ENCODE assay signal across 14 cellular contexts in genomic region chr12:14953752-14954151, GRCh38. TPM values are rescaled to one million over a fixed set of nuclear protein-coding genes. Genes with fewer than 3 reads are reported as not detected.
DNase-seq lines count a peak whose midpoint lies in the region; ATAC-seq and TF ChIP-seq lines count a peak whose summit lies in the region.
"Had no signal": no experiment of that assay in that cellular context is flagged by ENCODE, and none has a peak within 500 bp of the region (broad histone marks: within the 10 kb centered on the region; RNA-seq: fewer than 3 reads in every experiment).

No MANE protein-coding gene starts in this region.

- H3K4me3 Mint-ChIP-seq in activated CD4-positive, alpha-beta T cell treated with anti-CD3 and anti-CD28 coated beads for 36 hours: peak overlapping the region; percentile 96
- H3K4me3 Mint-ChIP-seq in central memory CD8-positive, alpha-beta T cell: peak overlapping the region; percentile 79
- H3K4me3 Mint-ChIP-seq: brain, nephron had no signal

- H3K9me3 Mint-ChIP-seq in activated CD4-positive, alpha-beta T cell treated with anti-CD3 and anti-CD28 coated beads for 36 hours (ENCODE audit: low read depth): no peaks in the 10 kb centered on the region
- no peaks in the 10 kb centered on the region for H3K9me3 Mint-ChIP-seq in central memory CD8-positive, alpha-beta T cell
- H3K9me3 Mint-ChIP-seq: brain, nephron had no signal

- WGBS in smooth muscle cell (ENCODE audit: low lambda C conversion rate): 100% methylated on average over 1 of the region's 1 CpG

- H3K36me3 ChIP-seq in Karpas-422 (ENCODE audit: insufficient read depth, low read length) (peaks cover 47% of the 10 kb centered on the region), smooth muscle cell (ENCODE audit: low read depth) (no peaks in the 10 kb centered on the region)

- H3K27ac ChIP-seq in Karpas-422 (ENCODE audit: low read length) (peak overlapping the region; percentile 93), smooth muscle cell (ENCODE audit: low read depth) (peak overlapping the region; percentile 98)

- peak overlapping the region; percentile 96 for H3K27ac Mint-ChIP-seq in activated CD4-positive, alpha-beta T cell treated with anti-CD3 and anti-CD28 coated beads for 36 hours
- peak overlapping the region; percentile 98 for H3K27ac Mint-ChIP-seq in central memory CD8-positive, alpha-beta T cell (ENCODE audit: low read depth)

- no peaks in the 10 kb centered on the region for H3K9me2 ChIP-seq in Karpas-422 (replicated peaks; ENCODE audit: insufficient read depth, low read length)

- H3K9ac ChIP-seq in Karpas-422 (ENCODE audit: low read length): no peak overlapping the region; the same call in 1 of the 2 replicates
- H3K9ac ChIP-seq in smooth muscle cell (ENCODE audit: low read depth): no peak overlapping the region

- POLR2A ChIA-PET in activated CD4-positive, alpha-beta T cell treated with anti-CD3 and anti-CD28 coated beads for 36 hours (lab: Charles Lee): no interaction called here

- H3K4me1 Mint-ChIP-seq in activated CD4-positive, alpha-beta T cell treated with anti-CD3 and anti-CD28 coated beads for 36 hours: peaks cover 79% of the 10 kb centered on the region
- peaks cover 89% of the 10 kb centered on the region for H3K4me1 Mint-ChIP-seq in central memory CD8-positive, alpha-beta T cell

- no peak for TF ChIP-seq CTCF in smooth muscle cell (IDR thresholded peaks at IDR 0.05; ENCODE audit: borderline replicate concordance, insufficient read depth, poor library complexity, severe bottlenecking)

- peaks cover 94% of the 10 kb centered on the region for H3K79me2 ChIP-seq in Karpas-422 (ENCODE audit: low read length)
- H3K79me2 ChIP-seq in smooth muscle cell (ENCODE audit: low read depth): no peaks in the 10 kb centered on the region

- intact Hi-C loops in activated CD4-positive, alpha-beta T cell treated with anti-CD3 and anti-CD28 coated beads for 36 hours (cut with DNase I, micrococcal nuclease): loop anchor here (2.0 to 5.0 kb wide), 6 partner anchors 41 to 609 kb away; partner anchors contain the start of genes C12orf60 (in 1 of the 2) and WBP11 (in 1 of the 2)

- no peak for ATAC-seq in activated CD4-positive, alpha-beta T cell treated with anti-CD3 and anti-CD28 coated beads for 36 hours
- ATAC-seq in central memory CD8-positive, alpha-beta T cell (replicated peaks; ENCODE audit: extremely low read depth, poor library complexity, severe bottlenecking): no peak
- ATAC-seq in GM21360 (IDR thresholded peaks at IDR 0.05; ENCODE audit: unreplicated experiment) (no peak), HG03175 (IDR thresholded peaks at IDR 0.05; ENCODE audit: unreplicated experiment) (no peak)
- ATAC-seq: esophagus mucosa had no signal

- peaks cover 100% of the 10 kb centered on the region for H3K4me1 ChIP-seq in Karpas-422 (ENCODE audit: low read length)
- H3K4me1 ChIP-seq in smooth muscle cell (ENCODE audit: low read depth): peaks cover 19% of the 10 kb centered on the region

- H3K9me3 ChIP-seq in Karpas-422 (ENCODE audit: low read length) (no peaks in the 10 kb centered on the region), smooth muscle cell (replicated peaks; ENCODE audit: low read depth) (no peaks in the 10 kb centered on the region)

- no peaks in the 10 kb centered on the region for H3K27me3 ChIP-seq in Karpas-422 (ENCODE audit: low read length)
- H3K27me3 ChIP-seq in smooth muscle cell (ENCODE audit: low read depth): no peaks in the 10 kb centered on the region

- H2AFZ ChIP-seq in Karpas-422 (ENCODE audit: low read length) (no peak overlapping the region), smooth muscle cell (ENCODE audit: low read depth) (no peak overlapping the region)

- H4K20me1 ChIP-seq in Karpas-422 (ENCODE audit: insufficient read depth, low read depth, low read length) (peaks cover 19% of the 10 kb centered on the region; the same call in 1 of the 2 replicates), smooth muscle cell (ENCODE audit: low read depth) (no peaks in the 10 kb centered on the region)

- H3F3A ChIP-seq in smooth muscle cell (ENCODE audit: low read depth): peaks cover 18% of the 10 kb centered on the region

- peaks cover 60% of the 10 kb centered on the region for H3K36me3 Mint-ChIP-seq in activated CD4-positive, alpha-beta T cell treated with anti-CD3 and anti-CD28 coated beads for 36 hours (ENCODE audit: low read depth)
- H3K36me3 Mint-ChIP-seq in central memory CD8-positive, alpha-beta T cell (ENCODE audit: insufficient read depth): peaks cover 70% of the 10 kb centered on the region
- H3K36me3 Mint-ChIP-seq: brain had no signal

- CTCF ChIA-PET in activated CD4-positive, alpha-beta T cell treated with anti-CD3 and anti-CD28 coated beads for 36 hours (lab: Charles Lee): interaction anchor here (1.0 to 2.3 kb wide), 2 partner anchors 22 to 27 kb away, joined by 4 to 6 read pairs; no protein-coding TSS in a partner anchor

- H3K4me2 ChIP-seq in Karpas-422 (ENCODE audit: low read depth, low read length, poor library complexity, severe bottlenecking): peak overlapping the region; percentile 44
- no peak overlapping the region for H3K4me2 ChIP-seq in smooth muscle cell

- no peaks in the 10 kb centered on the region for H3K27me3 Mint-ChIP-seq in activated CD4-positive, alpha-beta T cell treated with anti-CD3 and anti-CD28 coated beads for 36 hours
- H3K27me3 Mint-ChIP-seq in central memory CD8-positive, alpha-beta T cell: no peaks in the 10 kb centered on the region
- H3K27me3 Mint-ChIP-seq: brain had no signal

- H3K4me3 ChIP-seq in Karpas-422 (ENCODE audit: low read length) (peak overlapping the region; percentile 13; the same call in 1 of the 2 replicates), smooth muscle cell (no peak overlapping the region)

- no peak for DNase-seq in activated CD4-positive, alpha-beta T cell treated with anti-CD3 and anti-CD28 coated beads for 36 hours
- DNase-seq in activated CD4-positive, alpha-beta T cell treated with anti-CD3 and anti-CD28 coated beads, Interleukin-2, amount 50 U/mL, for 1 hour: no peak
- no peak for DNase-seq in Karpas-422
- no peak for DNase-seq in central memory CD8-positive, alpha-beta T cell (ENCODE audit: low spot score in 2 of 2)
- DNase-seq in smooth muscle cell (lab: John Stamatoyannopoulos, UW; ENCODE audit: unreplicated experiment): no peak
- DNase-seq in LoVo (ENCODE audit: low spot score): no peak
- DNase-seq: activated CD8-positive, alpha-beta memory T cell treated with anti-CD3 and anti-CD28 coated beads for 24 hours; NCI-H1105; NCI-H69 had no signal

RNA-seq across cellular contexts. Expression of gene ARHGDIB, which starts 7.6 kb away (rescaled TPM):
- 100 to 1,000 TPM; 596 to 912 TPM for total RNA-seq in activated CD4-positive, alpha-beta T cell treated with anti-CD3 and anti-CD28 coated beads for 36 hours
- 503 and 765 TPM in 2 replicates for total RNA-seq in Karpas-422 (2014; rRNA removed; shearing (Covaris generic); ENCODE audit: low replicate concordance)
- total RNA-seq in smooth muscle cell: 31.5 and 36.4 TPM in 2 replicates
- polyA plus RNA-seq in smooth muscle cell: 35.8 and 39.2 TPM in 2 replicates

RNA-seq across cellular contexts. Expression of gene ERP27, which starts 15.4 kb away (rescaled TPM):
- total RNA-seq in activated CD4-positive, alpha-beta T cell treated with anti-CD3 and anti-CD28 coated beads for 36 hours: 1 to 10 TPM; 1.7 to 2.0 TPM
- 0.18 and 0.60 TPM in 2 replicates for total RNA-seq in Karpas-422 (2014; rRNA removed; shearing (Covaris generic); ENCODE audit: low replicate concordance)
- 3.9 and 7.8 TPM in 2 replicates for total RNA-seq in smooth muscle cell
- polyA plus RNA-seq in smooth muscle cell: 2.7 and 12.3 TPM in 2 replicates

RNA-seq across cellular contexts. Expression of gene PDE6H, which starts 19.1 kb away (rescaled TPM):
- under 1 TPM in 1 of 2 experiments, not detected in 1; 0.25 TPM for total RNA-seq in activated CD4-positive, alpha-beta T cell treated with anti-CD3 and anti-CD28 coated beads for 36 hours
- not detected in 2 replicates for total RNA-seq in Karpas-422 (2014; rRNA removed; shearing (Covaris generic); ENCODE audit: low replicate concordance)
- total RNA-seq in smooth muscle cell: not detected in 2 replicates
- not detected in 2 replicates for polyA plus RNA-seq in smooth muscle cell
- total RNA-seq: esophagus mucosa had no signal

Comparison
In these comparisons a context has a peak if more than half of its experiments do, and no peak if none do; other contexts are left out.
1. RNA of gene ARHGDIB, which starts 7.6 kb away (total RNA-seq): 596 to 912 TPM in activated CD4-positive, alpha-beta T cell treated with anti-CD3 and anti-CD28 coated beads for 36 hours and 503 to 765 TPM in Karpas-422; 31.5 to 36.4 TPM in smooth muscle cell; every median in the first group is over 10 times any median in the second.